ENCODE assay signal across 8 cellular contexts in the genomic region with DNA sequence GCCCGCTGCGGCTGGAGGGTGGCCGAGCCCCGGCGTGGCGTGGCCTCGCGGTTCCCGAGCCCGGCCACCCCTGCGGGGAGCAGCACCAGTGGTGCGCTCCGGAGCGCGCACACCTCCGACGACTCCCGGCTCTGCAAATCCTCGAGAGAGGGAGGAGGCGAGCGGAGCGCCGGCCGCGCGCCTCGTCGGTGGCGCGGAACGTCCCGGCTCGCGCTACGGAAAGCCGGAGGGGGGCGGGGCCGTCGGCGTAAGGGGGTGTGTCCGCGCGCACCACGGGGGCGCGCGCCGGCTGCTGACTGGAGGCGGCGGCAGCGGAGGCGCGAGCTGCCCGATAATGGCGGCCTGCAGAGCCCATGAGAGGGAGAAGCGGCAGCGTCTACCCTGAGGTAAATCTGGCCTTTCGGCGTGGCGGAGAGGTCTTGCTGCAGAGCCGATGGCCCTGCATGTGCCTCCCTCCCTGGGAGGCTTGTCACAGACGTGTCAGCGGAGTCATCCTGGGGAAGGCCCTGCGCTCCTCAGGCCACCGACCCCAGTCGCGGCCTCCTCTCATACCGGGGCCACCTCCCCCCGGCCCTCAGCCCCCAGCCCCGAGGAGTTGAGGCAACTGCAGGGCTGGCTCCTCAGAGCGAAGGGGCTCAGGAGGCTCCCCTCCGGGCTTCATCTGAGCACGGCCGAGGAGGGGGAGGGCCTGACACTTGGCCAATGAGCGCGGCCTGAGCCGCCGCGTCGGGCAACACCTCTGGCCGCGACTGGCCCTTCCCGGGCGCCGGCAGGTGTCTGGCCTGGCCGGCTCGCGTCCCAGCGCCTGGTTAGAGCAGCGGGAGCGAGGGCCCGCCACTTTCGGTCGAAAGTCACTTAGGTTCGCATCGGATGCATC. TPM values are rescaled to one million over a fixed set of nuclear protein-coding genes. Genes with fewer than 3 reads are reported as not detected.
A peak's percentile ranks its signal among the peaks of the same experiment; 100 is the strongest.
DNase-seq lines count a peak whose midpoint lies in the region; ATAC-seq and FAIRE-seq lines count a peak whose summit lies in the region.

A gene (plus strand): TSS at position 295 of the 877 bp plus-strand sequence. CDS start 2,485 bp downstream, outside the sequence.

- DNase-seq in AML-193 (lab: John Stamatoyannopoulos, UW): peak; percentile 86 to 91
- DNase-seq in GM19239 (ENCODE audit: insufficient read length, low spot score): peak; percentile 90
- DNase-seq in NCI-H510A treated with DMSO at 0.1 percent for 48 hours (lab: John Stamatoyannopoulos, UW): peak; percentile 86
- peak; percentile 92 to 93 for DNase-seq in activated CD4-positive, alpha-beta T cell treated with anti-CD3 and anti-CD28 coated beads for 24 hours (ENCODE audit: low read depth in 2 of 2)
- DNase-seq in cerebellum (ENCODE audit: low spot score): peak; percentile 92
- peak; percentile 95 for DNase-seq in kidney tubule cell (ENCODE audit: low spot score)
- peak; percentile 86 to 91 for DNase-seq in stimulated activated CD4-positive, alpha-beta T cell treated with anti-CD3 and anti-CD28 coated beads, Interleukin-15, amount 100 ng/mL, for 48 hours (ENCODE audit: low read depth in 2 of 2)

- peak; percentile 90 for FAIRE-seq in GM19239 (lab: Jason Lieb, UNC)

- ATAC-seq in HG03442 (IDR thresholded peaks at IDR 0.05; ENCODE audit: unreplicated experiment): peak; percentile 70

RNA-seq across cellular contexts. Expression of the gene that starts here (rescaled TPM):
- total RNA-seq in cerebellum: 35.5 TPM

Comparison
In these comparisons a context has a peak if more than half of its experiments do, and no peak if none do; other contexts are left out.
1. Peak in every context shown above with its lines: DNase-seq and ATAC-seq.